2 cellular contexts compared by ENCODE assay signal in genomic region chr2:47893771-47894170, GRCh38.
TF ChIP-seq lines count a peak whose summit lies in the region.

No MANE protein-coding gene starts in this region.

TF ChIP-seq in SK-N-SH treated with all-trans-retinoic acid at 6 μM for 48 hours, 23 proteins besides CTCF, POLR2A, EP300 and RAD21 (continued from another document):
- TF ChIP-seq TSHZ2 (CRISPR knock-in tag; IDR thresholded peaks at IDR 0.05) = no peak
- TF ChIP-seq CSDC2 (CRISPR knock-in tag; IDR thresholded peaks at IDR 0.05) = no peak
- no peak for TF ChIP-seq ZNF565 (CRISPR knock-in tag; conservative IDR thresholded peaks at IDR 0.05; ENCODE audit: low read depth)
- TF ChIP-seq ZC3H10 (CRISPR knock-in tag; IDR thresholded peaks at IDR 0.05) = no peak
- TF ChIP-seq OSR1 (CRISPR knock-in tag; IDR thresholded peaks at IDR 0.05) = no peak
- TF ChIP-seq ZFP30 (CRISPR knock-in tag; IDR thresholded peaks at IDR 0.05) = no peak
- no peak for TF ChIP-seq SNAI2 (CRISPR knock-in tag; IDR thresholded peaks at IDR 0.05)
- no peak for TF ChIP-seq RARB (CRISPR knock-in tag; IDR thresholded peaks at IDR 0.05)
- TF ChIP-seq, protein P1, sequence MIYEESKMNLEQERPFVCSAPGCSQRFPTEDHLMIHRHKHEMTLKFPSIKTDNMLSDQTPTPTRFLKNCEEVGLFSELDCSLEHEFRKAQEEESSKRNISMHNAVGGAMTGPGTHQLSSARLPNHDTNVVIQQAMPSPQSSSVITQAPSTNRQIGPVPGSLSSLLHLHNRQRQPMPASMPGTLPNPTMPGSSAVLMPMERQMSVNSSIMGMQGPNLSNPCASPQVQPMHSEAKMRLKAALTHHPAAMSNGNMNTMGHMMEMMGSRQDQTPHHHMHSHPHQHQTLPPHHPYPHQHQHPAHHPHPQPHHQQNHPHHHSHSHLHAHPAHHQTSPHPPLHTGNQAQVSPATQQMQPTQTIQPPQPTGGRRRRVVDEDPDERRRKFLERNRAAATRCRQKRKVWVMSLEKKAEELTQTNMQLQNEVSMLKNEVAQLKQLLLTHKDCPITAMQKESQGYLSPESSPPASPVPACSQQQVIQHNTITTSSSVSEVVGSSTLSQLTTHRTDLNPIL (CRISPR knock-in tag; IDR thresholded peaks at IDR 0.05; ENCODE audit: low read depth) = no peak
- no peak for TF ChIP-seq ESRRG (CRISPR knock-in tag; IDR thresholded peaks at IDR 0.05)
- TF ChIP-seq, protein P2, sequence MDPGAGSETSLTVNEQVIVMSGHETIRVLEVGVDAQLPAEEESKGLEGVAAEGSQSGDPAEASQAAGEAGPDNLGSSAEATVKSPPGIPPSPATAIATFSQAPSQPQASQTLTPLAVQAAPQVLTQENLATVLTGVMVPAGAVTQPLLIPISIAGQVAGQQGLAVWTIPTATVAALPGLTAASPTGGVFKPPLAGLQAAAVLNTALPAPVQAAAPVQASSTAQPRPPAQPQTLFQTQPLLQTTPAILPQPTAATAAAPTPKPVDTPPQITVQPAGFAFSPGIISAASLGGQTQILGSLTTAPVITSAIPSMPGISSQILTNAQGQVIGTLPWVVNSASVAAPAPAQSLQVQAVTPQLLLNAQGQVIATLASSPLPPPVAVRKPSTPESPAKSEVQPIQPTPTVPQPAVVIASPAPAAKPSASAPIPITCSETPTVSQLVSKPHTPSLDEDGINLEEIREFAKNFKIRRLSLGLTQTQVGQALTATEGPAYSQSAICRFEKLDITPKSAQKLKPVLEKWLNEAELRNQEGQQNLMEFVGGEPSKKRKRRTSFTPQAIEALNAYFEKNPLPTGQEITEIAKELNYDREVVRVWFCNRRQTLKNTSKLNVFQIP (CRISPR knock-in tag; IDR thresholded peaks at IDR 0.05; ENCODE audit: borderline replicate concordance, low read depth) = no peak

TF ChIP-seq in SK-N-SH, 30 proteins besides CTCF, POLR2A, EP300 and RAD21 (continued from another document):
- no peak for TF ChIP-seq TCF12 (IDR thresholded peaks at IDR 0.05)
- no peak for TF ChIP-seq NFIC (IDR thresholded peaks at IDR 0.05; ENCODE audit: borderline replicate concordance)
- no peak for TF ChIP-seq MAX (IDR thresholded peaks at IDR 0.05; ENCODE audit: low read depth)
- TF ChIP-seq RXRA (IDR thresholded peaks at IDR 0.05; ENCODE audit: borderline replicate concordance, low read depth) = no peak
- TF ChIP-seq GABPA (IDR thresholded peaks at IDR 0.05; ENCODE audit: low read depth) = no peak
- no peak for TF ChIP-seq GATA2 (CRISPR knock-in tag; IDR thresholded peaks at IDR 0.05)
- no peak for TF ChIP-seq FOSL2 (IDR thresholded peaks at IDR 0.05; ENCODE audit: borderline replicate concordance, low read depth)
- no peak for TF ChIP-seq ZBTB33 (IDR thresholded peaks at IDR 0.05; ENCODE audit: borderline replicate concordance, low read depth)
- TF ChIP-seq POLR2AphosphoS5 (IDR thresholded peaks at IDR 0.05; ENCODE audit: low read depth, low read length) = no peak
- no peak for TF ChIP-seq TEAD4 (IDR thresholded peaks at IDR 0.05; ENCODE audit: borderline replicate concordance, insufficient read depth)
- TF ChIP-seq, protein P3, sequence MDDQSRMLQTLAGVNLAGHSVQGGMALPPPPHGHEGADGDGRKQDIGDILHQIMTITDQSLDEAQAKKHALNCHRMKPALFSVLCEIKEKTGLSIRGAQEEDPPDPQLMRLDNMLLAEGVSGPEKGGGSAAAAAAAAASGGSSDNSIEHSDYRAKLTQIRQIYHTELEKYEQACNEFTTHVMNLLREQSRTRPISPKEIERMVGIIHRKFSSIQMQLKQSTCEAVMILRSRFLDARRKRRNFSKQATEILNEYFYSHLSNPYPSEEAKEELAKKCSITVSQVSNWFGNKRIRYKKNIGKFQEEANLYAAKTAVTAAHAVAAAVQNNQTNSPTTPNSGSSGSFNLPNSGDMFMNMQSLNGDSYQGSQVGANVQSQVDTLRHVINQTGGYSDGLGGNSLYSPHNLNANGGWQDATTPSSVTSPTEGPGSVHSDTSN (IDR thresholded peaks at IDR 0.05) = no peak
- TF ChIP-seq USF1 (IDR thresholded peaks at IDR 0.05; ENCODE audit: borderline replicate concordance, low read depth) = no peak
- TF ChIP-seq RCOR1 (IDR thresholded peaks at IDR 0.05; ENCODE audit: low read length) = no peak
- TF ChIP-seq EZH2phosphoT487 (IDR thresholded peaks at IDR 0.05; ENCODE audit: borderline replicate concordance, low read depth) = no peak
